9 cellular contexts compared by ENCODE assay signal in the genomic region with DNA sequence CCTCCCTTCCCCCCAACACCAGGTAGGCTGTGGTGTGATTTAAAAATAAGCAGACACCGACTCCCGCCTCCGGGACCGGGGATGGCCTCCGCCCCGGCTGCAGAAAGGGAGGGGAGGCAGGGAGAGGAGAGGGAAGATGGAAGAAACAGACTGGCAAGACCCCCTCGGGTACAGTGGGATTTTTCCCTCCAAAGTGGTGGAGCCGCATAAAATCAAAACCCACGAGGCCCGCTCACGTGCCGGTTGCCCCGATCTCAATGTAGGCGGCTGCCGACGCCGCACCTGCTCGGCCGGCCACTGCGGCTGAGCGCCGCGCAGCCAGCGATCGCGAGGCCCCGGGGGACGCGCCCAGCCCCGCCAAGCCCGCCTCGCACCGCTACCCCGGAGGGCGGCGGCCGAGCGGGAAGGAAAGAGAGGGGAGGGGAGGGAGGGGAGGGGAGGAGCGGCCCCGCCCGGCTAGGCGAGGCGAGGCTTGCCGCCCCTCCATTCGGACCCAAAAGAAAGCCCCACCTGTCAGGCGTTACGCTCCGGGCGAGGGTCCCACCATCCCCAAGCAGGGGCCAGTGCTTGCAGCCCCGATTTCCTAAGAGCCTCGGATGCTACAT. TPM values are rescaled to one million over a fixed set of nuclear protein-coding genes. Genes with fewer than 3 reads are reported as not detected.
DNase-seq lines count a peak whose midpoint lies in the region; ATAC-seq and TF ChIP-seq lines count a peak whose summit lies in the region.
"Had no signal": no experiment of that assay in that cellular context is flagged by ENCODE, and none has a peak within 500 bp of the region (broad histone marks: within the 10 kb centered on the region; RNA-seq: fewer than 3 reads in every experiment).

No MANE protein-coding gene starts in this region.

- WGBS in lung, 2 donors: 1% methylated on average over 42 to 51 of the region's 51 CpGs
- 2 to 6% methylated on average over 5 to 26 of the region's 51 CpGs for WGBS in upper lobe of left lung, 2 donors

- TF ChIP-seq CTCF in astrocyte of the cerebellum (IDR thresholded peaks at IDR 0.05; ENCODE audit: low read depth, low read length, missing control alignments): no peak
- no peak for TF ChIP-seq CTCF in lung (IDR thresholded peaks at IDR 0.05; ENCODE audit: control extremely low read depth, extremely low read depth)
- no peak for TF ChIP-seq CTCF in upper lobe of left lung (IDR thresholded peaks at IDR 0.05)

- H3K4me1 ChIP-seq in lung (ENCODE audit: control insufficient read depth in 2 of 2, insufficient read depth in 2 of 2, low read length in 2 of 2) (peaks cover 5 to 7% of the 10 kb centered on the region in 2 donors), upper lobe of left lung (peaks cover 14 to 20% (median 16%) of the 10 kb centered on the region in 4 donors)

- in situ Hi-C loops in astrocyte of the cerebellum (cut with HindIII; ENCODE audit: low sequenced_read_pairs): no loop called here

- no peak for TF ChIP-seq EP300 in upper lobe of left lung (IDR thresholded peaks at IDR 0.05)

- H3K9me3 ChIP-seq in lung (ENCODE audit: control insufficient read depth in 2 of 2, insufficient read depth in 1 of 2, low read length in 1 of 2): no peaks in the 10 kb centered on the region
- no peaks in the 10 kb centered on the region for H3K9me3 ChIP-seq in upper lobe of left lung

- H3K4me3 ChIP-seq in astrocyte of the cerebellum (ENCODE audit: low read depth, low read length): peak overlapping the region; percentile 46
- peak overlapping the region; percentile 18 for H3K4me3 ChIP-seq in lung
- H3K4me3 ChIP-seq in upper lobe of left lung: peak overlapping the region; percentile 1 to 48 (median 36)

- ATAC-seq in lung (ENCODE audit: insufficient read depth, low FRiP score) (peak; percentile 35), upper lobe of left lung (ENCODE audit: low FRiP score in 2 of 2) (peak in 1 of 2 donors; percentile 43), GM18907 (IDR thresholded peaks at IDR 0.05; ENCODE audit: unreplicated experiment) (no peak)

- no peak overlapping the region for H3K27ac ChIP-seq in lung (ENCODE audit: low read depth in 1 of 2, low read length in 1 of 2)
- H3K27ac ChIP-seq in upper lobe of left lung: peak overlapping the region in 1 of 4 donors; percentile 3

- DNase-seq in GM19238 (ENCODE audit: insufficient read length, low spot score) (peak; percentile 19), NCI-H2227 treated with DMSO at 0.1 percent for 48 hours (lab: John Stamatoyannopoulos, UW) (peak; percentile 83), astrocyte of the cerebellum (ENCODE audit: low read depth) (no peak), lung (ENCODE audit: low spot score) (no peak), upper lobe of left lung (peak in 1 of 2 donors; percentile 84), globus pallidus (ENCODE audit: low spot score) (no peak), AG08396 (ENCODE audit: low spot score) (no peak)

- H3K27me3 ChIP-seq in lung (ENCODE audit: control insufficient read depth, insufficient read depth) (no peaks in the 10 kb centered on the region), upper lobe of left lung (peaks cover 0 to 18% (median 7%) of the 10 kb centered on the region in 4 donors)

- no peaks in the 10 kb centered on the region for H3K36me3 ChIP-seq in lung (ENCODE audit: control insufficient read depth in 2 of 2, insufficient read depth in 2 of 2, low read length in 2 of 2)
- no peaks in the 10 kb centered on the region for H3K36me3 ChIP-seq in upper lobe of left lung

- TF ChIP-seq POLR2A in upper lobe of left lung (IDR thresholded peaks at IDR 0.05): no peak

RNA-seq across cellular contexts. Expression of a gene that starts 0.8 kb away (rescaled TPM):
- 1 to 10 TPM; 3.0 to 5.9 TPM for total RNA-seq in lung
- under 1 TPM; 0.35 to 0.53 TPM for polyA plus RNA-seq in lung
- 1 to 10 TPM in 2 of 6 donors, under 1 TPM in 4; under 0.01 to 3.3 (median 0.50) TPM for total RNA-seq in upper lobe of left lung

RNA-seq across cellular contexts. Expression of a gene that starts 23.2 kb away (rescaled TPM):
- total RNA-seq in lung (under 1 TPM in 1 of 2 donors, not detected in 1; 0.31 TPM), upper lobe of left lung (not detected)
- polyA plus RNA-seq in lung: under 1 TPM in 1 of 2 donors, not detected in 1; 0.53 TPM
- total RNA-seq: glomerular endothelial cell had no signal

RNA-seq across cellular contexts. Expression of a gene that starts 53.2 kb away (rescaled TPM):
- under 1 TPM; 0.31 to 0.58 TPM for total RNA-seq in lung
- under 1 TPM; 0.34 to 0.39 TPM for polyA plus RNA-seq in lung
- total RNA-seq in upper lobe of left lung: 1 to 10 TPM in 1 of 6 donors, under 1 TPM in 4, not detected in 1; 0.15 to 1.0 (median 0.57) TPM

Comparison
In these comparisons a context has a peak if more than half of its experiments do, and no peak if none do; other contexts are left out.
1. DNase-seq: peak in GM19238 (single experiment) and NCI-H2227 treated with DMSO at 0.1 percent for 48 hours (single experiment); none in astrocyte of the cerebellum (single experiment), lung (single experiment), globus pallidus (single experiment) and AG08396 (single experiment).
2. Peak in every context shown above with its lines, with median percentiles within 50 percentile points of each other: H3K4me3 ChIP-seq.